Comparison of ENCODE assay signal across 1 cellular context in the genomic region with DNA sequence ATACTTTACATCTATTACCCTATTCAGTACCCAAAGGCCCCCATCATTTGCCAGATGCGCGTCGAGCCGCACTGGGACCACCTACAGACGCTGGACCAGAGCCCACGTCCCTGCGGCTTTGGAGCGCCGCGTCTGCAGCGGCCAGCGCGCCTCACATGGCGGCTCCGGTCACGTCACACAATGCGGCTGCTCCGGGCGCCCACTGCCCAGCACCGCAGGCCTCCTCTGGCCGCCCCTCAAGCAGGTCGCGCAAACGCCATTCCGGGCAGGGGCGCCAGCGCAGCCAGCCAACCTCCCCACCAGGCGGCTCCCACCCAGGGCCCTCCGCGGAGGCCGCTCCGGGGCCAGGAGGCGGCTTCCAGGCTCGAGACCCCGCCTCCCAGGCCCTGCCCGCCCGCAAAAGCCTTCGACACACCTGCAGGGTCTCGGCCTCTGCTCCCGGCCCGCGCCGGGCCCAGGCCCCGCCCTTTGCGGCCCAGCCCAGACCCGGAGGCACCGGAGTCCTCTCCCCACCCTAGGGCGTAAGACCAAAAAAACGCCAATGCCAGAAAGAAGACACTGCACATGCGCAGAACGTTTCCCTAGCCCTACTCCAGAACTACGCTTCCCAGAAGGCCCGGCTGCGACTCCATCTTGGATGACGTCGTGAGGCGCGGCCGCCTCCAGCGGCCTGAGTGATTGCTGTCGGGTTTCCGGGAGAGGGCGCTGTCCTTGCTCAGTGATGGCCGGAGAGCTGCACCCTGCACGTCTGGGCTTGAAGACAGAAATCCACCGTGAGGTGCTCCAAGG.
TF ChIP-seq lines count a peak whose summit lies in the region.

A gene (minus strand): TSS at position 557 of the 789 bp plus-strand sequence. CDS start 4,925 bp downstream, outside the sequence.

TF ChIP-seq in HEK293, 187 proteins besides CTCF, POLR2A, EP300 and RAD21 (continued from another document and continues in another):
- TF ChIP-seq, protein P1, sequence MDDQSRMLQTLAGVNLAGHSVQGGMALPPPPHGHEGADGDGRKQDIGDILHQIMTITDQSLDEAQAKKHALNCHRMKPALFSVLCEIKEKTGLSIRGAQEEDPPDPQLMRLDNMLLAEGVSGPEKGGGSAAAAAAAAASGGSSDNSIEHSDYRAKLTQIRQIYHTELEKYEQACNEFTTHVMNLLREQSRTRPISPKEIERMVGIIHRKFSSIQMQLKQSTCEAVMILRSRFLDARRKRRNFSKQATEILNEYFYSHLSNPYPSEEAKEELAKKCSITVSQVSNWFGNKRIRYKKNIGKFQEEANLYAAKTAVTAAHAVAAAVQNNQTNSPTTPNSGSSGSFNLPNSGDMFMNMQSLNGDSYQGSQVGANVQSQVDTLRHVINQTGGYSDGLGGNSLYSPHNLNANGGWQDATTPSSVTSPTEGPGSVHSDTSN (CRISPR knock-in tag; IDR thresholded peaks at IDR 0.05), result peak; percentile 67; the same call in 1 of the 2 replicates
- TF ChIP-seq ZNF223 (tag by site-specific recombination; IDR thresholded peaks at IDR 0.05) (no peak), ZIC2 (tag by site-specific recombination; IDR thresholded peaks at IDR 0.05) (peak; percentile 79), OSR2 (tag by site-specific recombination; IDR thresholded peaks at IDR 0.05) (0 out of 2 replicates have a peak, but pooled peaks have one; percentile 12), ZEB2 (tag by site-specific recombination; IDR thresholded peaks at IDR 0.05) (peak; percentile 78; the same call in 1 of the 2 replicates), ZNF404 (tag by site-specific recombination; IDR thresholded peaks at IDR 0.05) (no peak), ZXDB (tag by site-specific recombination; IDR thresholded peaks at IDR 0.05) (peak; percentile 76; the same call in 1 of the 2 replicates), ZNF707 (tag by site-specific recombination; IDR thresholded peaks at IDR 0.05) (no peak), TRIM28 (IDR thresholded peaks at IDR 0.05; ENCODE audit: borderline replicate concordance, low read length) (no peak), ZNF23 (tag by site-specific recombination; IDR thresholded peaks at IDR 0.05; ENCODE audit: borderline replicate concordance) (no peak), ZNF747 (tag by site-specific recombination; IDR thresholded peaks at IDR 0.05) (no peak), ZBTB21 (tag by site-specific recombination; IDR thresholded peaks at IDR 0.05) (peak; percentile 46; the same call in 1 of the 2 replicates), ZNF473 (tag by site-specific recombination; IDR thresholded peaks at IDR 0.05) (no peak), ZNF19 (tag by site-specific recombination; IDR thresholded peaks at IDR 0.05; ENCODE audit: low read depth) (no peak), ZSCAN30 (tag by site-specific recombination; IDR thresholded peaks at IDR 0.05) (peak; percentile 36), ZNF791 (tag by site-specific recombination; IDR thresholded peaks at IDR 0.05) (no peak), ZNF48 (tag by site-specific recombination; IDR thresholded peaks at IDR 0.05) (no peak), ZNF169 (tag by site-specific recombination; IDR thresholded peaks at IDR 0.05) (no peak), ZNF202 (tag by site-specific recombination; IDR thresholded peaks at IDR 0.05; ENCODE audit: borderline replicate concordance) (no peak), ZNF561 (tag by site-specific recombination; IDR thresholded peaks at IDR 0.05; ENCODE audit: borderline replicate concordance) (peak; percentile 86; the same call in 1 of the 2 replicates), ZBTB7A (tag by site-specific recombination; IDR thresholded peaks at IDR 0.05; ENCODE audit: low read depth) (no peak), HOXC10 (CRISPR knock-in tag; IDR thresholded peaks at IDR 0.05) (no peak), ZNF660 (tag by site-specific recombination; IDR thresholded peaks at IDR 0.05) (peak; percentile 61; the same call in 1 of the 2 replicates), ZNF571 (tag by site-specific recombination; IDR thresholded peaks at IDR 0.05) (no peak), ZNF423 (tag by site-specific recombination; IDR thresholded peaks at IDR 0.05) (peak; percentile 92), GLI2 (tag by site-specific recombination; IDR thresholded peaks at IDR 0.05; ENCODE audit: borderline replicate concordance, low read depth) (no peak), ZNF239 (tag by site-specific recombination; IDR thresholded peaks at IDR 0.05) (no peak), YY1 (tag by site-specific recombination; IDR thresholded peaks at IDR 0.05) (peak; percentile 93), EGR2 (tag by site-specific recombination; IDR thresholded peaks at IDR 0.05; ENCODE audit: low read depth) (peak; percentile 55), ZNF843 (tag by site-specific recombination; IDR thresholded peaks at IDR 0.05) (no peak), ZNF658 (tag by site-specific recombination; IDR thresholded peaks at IDR 0.05) (no peak)
- TF ChIP-seq, protein P2, sequence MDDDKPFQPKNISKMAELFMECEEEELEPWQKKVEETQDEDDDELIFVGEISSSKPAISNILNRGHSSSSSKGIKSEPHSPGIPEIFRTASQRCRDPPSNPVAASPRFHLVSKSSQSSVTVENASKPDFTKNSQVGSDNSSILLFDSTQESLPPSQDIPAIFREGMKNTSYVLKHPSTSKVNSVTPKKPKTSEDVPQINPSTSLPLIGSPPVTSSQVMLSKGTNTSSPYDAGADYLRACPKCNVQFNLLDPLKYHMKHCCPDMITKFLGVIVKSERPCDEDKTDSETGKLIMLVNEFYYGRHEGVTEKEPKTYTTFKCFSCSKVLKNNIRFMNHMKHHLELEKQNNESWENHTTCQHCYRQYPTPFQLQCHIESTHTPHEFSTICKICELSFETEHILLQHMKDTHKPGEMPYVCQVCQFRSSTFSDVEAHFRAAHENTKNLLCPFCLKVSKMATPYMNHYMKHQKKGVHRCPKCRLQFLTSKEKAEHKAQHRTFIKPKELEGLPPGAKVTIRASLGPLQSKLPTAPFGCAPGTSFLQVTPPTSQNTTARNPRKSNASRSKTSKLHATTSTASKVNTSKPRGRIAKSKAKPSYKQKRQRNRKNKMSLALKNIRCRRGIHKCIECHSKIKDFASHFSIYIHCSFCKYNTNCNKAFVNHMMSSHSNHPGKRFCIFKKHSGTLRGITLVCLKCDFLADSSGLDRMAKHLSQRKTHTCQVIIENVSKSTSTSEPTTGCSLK (tag by site-specific recombination; IDR thresholded peaks at IDR 0.05), result no peak
- TF ChIP-seq, protein P3, sequence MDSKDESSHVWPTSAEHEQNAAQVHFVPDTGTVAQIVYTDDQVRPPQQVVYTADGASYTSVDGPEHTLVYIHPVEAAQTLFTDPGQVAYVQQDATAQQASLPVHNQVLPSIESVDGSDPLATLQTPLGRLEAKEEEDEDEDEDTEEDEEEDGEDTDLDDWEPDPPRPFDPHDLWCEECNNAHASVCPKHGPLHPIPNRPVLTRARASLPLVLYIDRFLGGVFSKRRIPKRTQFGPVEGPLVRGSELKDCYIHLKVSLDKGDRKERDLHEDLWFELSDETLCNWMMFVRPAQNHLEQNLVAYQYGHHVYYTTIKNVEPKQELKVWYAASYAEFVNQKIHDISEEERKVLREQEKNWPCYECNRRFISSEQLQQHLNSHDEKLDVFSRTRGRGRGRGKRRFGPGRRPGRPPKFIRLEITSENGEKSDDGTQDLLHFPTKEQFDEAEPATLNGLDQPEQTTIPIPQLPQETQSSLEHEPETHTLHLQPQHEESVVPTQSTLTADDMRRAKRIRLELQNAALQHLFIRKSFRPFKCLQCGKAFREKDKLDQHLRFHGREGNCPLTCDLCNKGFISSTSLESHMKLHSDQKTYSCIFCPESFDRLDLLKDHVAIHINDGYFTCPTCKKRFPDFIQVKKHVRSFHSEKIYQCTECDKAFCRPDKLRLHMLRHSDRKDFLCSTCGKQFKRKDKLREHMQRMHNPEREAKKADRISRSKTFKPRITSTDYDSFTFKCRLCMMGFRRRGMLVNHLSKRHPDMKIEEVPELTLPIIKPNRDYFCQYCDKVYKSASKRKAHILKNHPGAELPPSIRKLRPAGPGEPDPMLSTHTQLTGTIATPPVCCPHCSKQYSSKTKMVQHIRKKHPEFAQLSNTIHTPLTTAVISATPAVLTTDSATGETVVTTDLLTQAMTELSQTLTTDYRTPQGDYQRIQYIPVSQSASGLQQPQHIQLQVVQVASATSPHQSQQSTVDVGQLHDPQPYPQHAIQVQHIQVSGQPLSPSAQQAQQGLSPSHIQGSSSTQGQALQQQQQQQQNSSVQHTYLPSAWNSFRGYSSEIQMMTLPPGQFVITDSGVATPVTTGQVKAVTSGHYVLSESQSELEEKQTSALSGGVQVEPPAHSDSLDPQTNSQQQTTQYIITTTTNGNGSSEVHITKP (tag by site-specific recombination; IDR thresholded peaks at IDR 0.05), result peak; percentile 21; the same call in 1 of the 2 replicates
- TF ChIP-seq, protein P4, sequence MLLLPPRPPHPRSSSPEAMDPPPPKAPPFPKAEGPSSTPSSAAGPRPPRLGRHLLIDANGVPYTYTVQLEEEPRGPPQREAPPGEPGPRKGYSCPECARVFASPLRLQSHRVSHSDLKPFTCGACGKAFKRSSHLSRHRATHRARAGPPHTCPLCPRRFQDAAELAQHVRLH (tag by site-specific recombination; IDR thresholded peaks at IDR 0.05), result no peak
- TF ChIP-seq, protein P5, sequence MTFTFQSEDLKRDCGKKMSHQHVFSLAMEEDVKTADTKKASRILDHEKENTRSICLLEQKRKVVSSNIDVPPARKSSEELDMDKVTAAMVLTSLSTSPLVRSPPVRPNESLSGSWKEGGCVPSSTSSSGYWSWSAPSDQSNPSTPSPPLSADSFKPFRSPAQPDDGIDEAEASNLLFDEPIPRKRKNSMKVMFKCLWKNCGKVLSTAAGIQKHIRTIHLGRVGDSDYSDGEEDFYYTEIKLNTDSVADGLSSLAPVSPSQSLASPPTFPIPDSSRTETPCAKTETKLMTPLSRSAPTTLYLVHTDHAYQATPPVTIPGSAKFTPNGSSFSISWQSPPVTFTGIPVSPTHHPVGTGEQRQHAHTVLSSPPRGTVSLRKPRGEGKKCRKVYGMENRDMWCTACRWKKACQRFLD (tag by site-specific recombination; IDR thresholded peaks at IDR 0.05), result no peak
- TF ChIP-seq, protein P6, sequence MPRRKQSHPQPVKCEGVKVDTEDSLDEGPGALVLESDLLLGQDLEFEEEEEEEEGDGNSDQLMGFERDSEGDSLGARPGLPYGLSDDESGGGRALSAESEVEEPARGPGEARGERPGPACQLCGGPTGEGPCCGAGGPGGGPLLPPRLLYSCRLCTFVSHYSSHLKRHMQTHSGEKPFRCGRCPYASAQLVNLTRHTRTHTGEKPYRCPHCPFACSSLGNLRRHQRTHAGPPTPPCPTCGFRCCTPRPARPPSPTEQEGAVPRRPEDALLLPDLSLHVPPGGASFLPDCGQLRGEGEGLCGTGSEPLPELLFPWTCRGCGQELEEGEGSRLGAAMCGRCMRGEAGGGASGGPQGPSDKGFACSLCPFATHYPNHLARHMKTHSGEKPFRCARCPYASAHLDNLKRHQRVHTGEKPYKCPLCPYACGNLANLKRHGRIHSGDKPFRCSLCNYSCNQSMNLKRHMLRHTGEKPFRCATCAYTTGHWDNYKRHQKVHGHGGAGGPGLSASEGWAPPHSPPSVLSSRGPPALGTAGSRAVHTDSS (tag by site-specific recombination; IDR thresholded peaks at IDR 0.05), result no peak
- TF ChIP-seq, protein P7, sequence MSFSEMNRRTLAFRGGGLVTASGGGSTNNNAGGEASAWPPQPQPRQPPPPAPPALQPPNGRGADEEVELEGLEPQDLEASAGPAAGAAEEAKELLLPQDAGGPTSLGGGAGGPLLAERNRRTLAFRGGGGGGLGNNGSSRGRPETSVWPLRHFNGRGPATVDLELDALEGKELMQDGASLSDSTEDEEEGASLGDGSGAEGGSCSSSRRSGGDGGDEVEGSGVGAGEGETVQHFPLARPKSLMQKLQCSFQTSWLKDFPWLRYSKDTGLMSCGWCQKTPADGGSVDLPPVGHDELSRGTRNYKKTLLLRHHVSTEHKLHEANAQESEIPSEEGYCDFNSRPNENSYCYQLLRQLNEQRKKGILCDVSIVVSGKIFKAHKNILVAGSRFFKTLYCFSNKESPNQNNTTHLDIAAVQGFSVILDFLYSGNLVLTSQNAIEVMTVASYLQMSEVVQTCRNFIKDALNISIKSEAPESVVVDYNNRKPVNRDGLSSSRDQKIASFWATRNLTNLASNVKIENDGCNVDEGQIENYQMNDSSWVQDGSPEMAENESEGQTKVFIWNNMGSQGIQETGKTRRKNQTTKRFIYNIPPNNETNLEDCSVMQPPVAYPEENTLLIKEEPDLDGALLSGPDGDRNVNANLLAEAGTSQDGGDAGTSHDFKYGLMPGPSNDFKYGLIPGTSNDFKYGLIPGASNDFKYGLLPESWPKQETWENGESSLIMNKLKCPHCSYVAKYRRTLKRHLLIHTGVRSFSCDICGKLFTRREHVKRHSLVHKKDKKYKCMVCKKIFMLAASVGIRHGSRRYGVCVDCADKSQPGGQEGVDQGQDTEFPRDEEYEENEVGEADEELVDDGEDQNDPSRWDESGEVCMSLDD (tag by site-specific recombination; IDR thresholded peaks at IDR 0.05), result no peak
- TF ChIP-seq, protein P8, sequence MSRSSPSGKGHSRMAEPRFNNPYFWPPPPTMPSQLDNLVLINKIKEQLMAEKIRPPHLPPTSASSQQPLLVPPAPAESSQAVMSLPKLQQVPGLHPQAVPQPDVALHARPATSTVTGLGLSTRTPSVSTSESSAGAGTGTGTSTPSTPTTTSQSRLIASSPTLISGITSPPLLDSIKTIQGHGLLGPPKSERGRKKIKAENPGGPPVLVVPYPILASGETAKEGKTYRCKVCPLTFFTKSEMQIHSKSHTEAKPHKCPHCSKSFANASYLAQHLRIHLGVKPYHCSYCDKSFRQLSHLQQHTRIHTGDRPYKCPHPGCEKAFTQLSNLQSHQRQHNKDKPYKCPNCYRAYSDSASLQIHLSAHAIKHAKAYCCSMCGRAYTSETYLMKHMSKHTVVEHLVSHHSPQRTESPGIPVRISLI (tag by site-specific recombination; IDR thresholded peaks at IDR 0.05), result peak; percentile 95
- TF ChIP-seq, protein P9, sequence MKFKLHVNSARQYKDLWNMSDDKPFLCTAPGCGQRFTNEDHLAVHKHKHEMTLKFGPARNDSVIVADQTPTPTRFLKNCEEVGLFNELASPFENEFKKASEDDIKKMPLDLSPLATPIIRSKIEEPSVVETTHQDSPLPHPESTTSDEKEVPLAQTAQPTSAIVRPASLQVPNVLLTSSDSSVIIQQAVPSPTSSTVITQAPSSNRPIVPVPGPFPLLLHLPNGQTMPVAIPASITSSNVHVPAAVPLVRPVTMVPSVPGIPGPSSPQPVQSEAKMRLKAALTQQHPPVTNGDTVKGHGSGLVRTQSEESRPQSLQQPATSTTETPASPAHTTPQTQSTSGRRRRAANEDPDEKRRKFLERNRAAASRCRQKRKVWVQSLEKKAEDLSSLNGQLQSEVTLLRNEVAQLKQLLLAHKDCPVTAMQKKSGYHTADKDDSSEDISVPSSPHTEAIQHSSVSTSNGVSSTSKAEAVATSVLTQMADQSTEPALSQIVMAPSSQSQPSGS (tag by site-specific recombination; IDR thresholded peaks at IDR 0.05; ENCODE audit: low read depth), result peak; percentile 95
- TF ChIP-seq, protein P10, sequence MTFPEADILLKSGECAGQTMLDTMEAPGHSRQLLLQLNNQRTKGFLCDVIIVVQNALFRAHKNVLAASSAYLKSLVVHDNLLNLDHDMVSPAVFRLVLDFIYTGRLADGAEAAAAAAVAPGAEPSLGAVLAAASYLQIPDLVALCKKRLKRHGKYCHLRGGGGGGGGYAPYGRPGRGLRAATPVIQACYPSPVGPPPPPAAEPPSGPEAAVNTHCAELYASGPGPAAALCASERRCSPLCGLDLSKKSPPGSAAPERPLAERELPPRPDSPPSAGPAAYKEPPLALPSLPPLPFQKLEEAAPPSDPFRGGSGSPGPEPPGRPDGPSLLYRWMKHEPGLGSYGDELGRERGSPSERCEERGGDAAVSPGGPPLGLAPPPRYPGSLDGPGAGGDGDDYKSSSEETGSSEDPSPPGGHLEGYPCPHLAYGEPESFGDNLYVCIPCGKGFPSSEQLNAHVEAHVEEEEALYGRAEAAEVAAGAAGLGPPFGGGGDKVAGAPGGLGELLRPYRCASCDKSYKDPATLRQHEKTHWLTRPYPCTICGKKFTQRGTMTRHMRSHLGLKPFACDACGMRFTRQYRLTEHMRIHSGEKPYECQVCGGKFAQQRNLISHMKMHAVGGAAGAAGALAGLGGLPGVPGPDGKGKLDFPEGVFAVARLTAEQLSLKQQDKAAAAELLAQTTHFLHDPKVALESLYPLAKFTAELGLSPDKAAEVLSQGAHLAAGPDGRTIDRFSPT (tag by site-specific recombination; IDR thresholded peaks at IDR 0.05), result 0 out of 2 replicates have a peak, but pooled peaks have one; percentile 45
